25 cellular contexts compared by ENCODE assay signal in genomic region chr5:87803352-87803751, GRCh38.
DNase-seq lines count a peak whose midpoint lies in the region; ATAC-seq, FAIRE-seq and TF ChIP-seq lines count a peak whose summit lies in the region.
"Had no signal": no experiment of that assay in that cellular context is flagged by ENCODE, and none has a peak within 500 bp of the region (broad histone marks: within the 10 kb centered on the region; RNA-seq: fewer than 3 reads in every experiment).

No MANE protein-coding gene starts in this region.

- FAIRE-seq in HepG2 (lab: Jason Lieb, UNC) (no peak), K562 (lab: Jason Lieb, UNC) (no peak), small intestine (lab: Jason Lieb, UNC) (no peak)
- FAIRE-seq: GM12878, GM12892, GM18507, GM19239 had no signal

- H3K4me1 ChIP-seq in HepG2 (ENCODE audit: insufficient read depth, low read length), result no peaks in the 10 kb centered on the region
- H3K4me1 ChIP-seq in right lobe of liver, result no peaks in the 10 kb centered on the region
- no peaks in the 10 kb centered on the region for H3K4me1 ChIP-seq in K562 (replicated peaks in 1 of 2; ENCODE audit: control insufficient read depth in 2 of 2, insufficient read depth in 2 of 2, low read length in 2 of 2)
- H3K4me1 ChIP-seq in small intestine (ENCODE audit: control insufficient read depth in 2 of 2, insufficient read depth in 1 of 2, low read depth in 1 of 2, low read length in 1 of 2), result no peaks in the 10 kb centered on the region
- H3K4me1 ChIP-seq: BE2C, BLaER1 had no signal

- TF ChIP-seq EP300 in HepG2 (IDR thresholded peaks at IDR 0.05; ENCODE audit: low read depth in 2 of 2, low read length in 2 of 2) (no peak), HepG2 (CRISPR knock-in tag; IDR thresholded peaks at IDR 0.05; ENCODE audit: borderline replicate concordance) (no peak), K562 (IDR thresholded peaks at IDR 0.05; ENCODE audit: low read length) (no peak)

- H3K9me3 ChIP-seq in HepG2 (ENCODE audit: low read length) (no peaks in the 10 kb centered on the region), right lobe of liver (no peaks in the 10 kb centered on the region), K562 (replicated peaks; ENCODE audit: control insufficient read depth, insufficient read depth, low read depth, low read length) (no peaks in the 10 kb centered on the region), small intestine (ENCODE audit: control insufficient read depth, low read depth) (no peaks in the 10 kb centered on the region)
- H3K9me3 ChIP-seq: BE2C, BLaER1 had no signal

- H3K27me3 ChIP-seq in HepG2 (ENCODE audit: control insufficient read depth in 1 of 2, insufficient read depth in 2 of 2, low read length in 2 of 2) (no peaks in the 10 kb centered on the region), right lobe of liver (no peaks in the 10 kb centered on the region), K562 (ENCODE audit: control insufficient read depth in 2 of 2, insufficient read depth in 2 of 2, low read length in 2 of 2) (no peaks in the 10 kb centered on the region), small intestine (ENCODE audit: control insufficient read depth in 2 of 2, insufficient read depth in 2 of 2, low read length in 2 of 2) (no peaks in the 10 kb centered on the region)
- H3K27me3 ChIP-seq: BE2C, BLaER1 had no signal

- DNase-seq in HepG2 (ENCODE audit: low spot score), result no peak
- DNase-seq in right lobe of liver, result no peak
- DNase-seq in K562 (ENCODE audit: extremely low read depth in 1 of 4, low spot score in 3 of 4), result no peak
- no peak for DNase-seq in small intestine
- DNase-seq: ACHN; BE2C; C1 segment of cervical spinal cord; CD4-positive, alpha-beta memory T cell; CD4-positive, CD25-positive, alpha-beta regulatory T cell; CD8-positive, alpha-beta memory T cell; COR-L47; DMS 273 treated with DMSO at 0.1 percent for 48 hours; DMS153; DMS53; DMS79; DND-41; EL; GDM1 had no signal

- POLR2A ChIA-PET in HepG2 (lab: Yijun Ruan, JAX) (no interaction called here), K562 (lab: Yijun Ruan, JAX) (interaction anchor here (0.6 kb wide), 1 partner anchor 891 kb away, joined by 3 read pairs; no protein-coding TSS in a partner anchor)

- TF ChIP-seq RAD21 in HepG2 (CRISPR knock-in tag; IDR thresholded peaks at IDR 0.05), result no peak
- no peak for TF ChIP-seq RAD21 in K562 (CRISPR knock-in tag; conservative IDR thresholded peaks at IDR 0.05 in 1 of 2, IDR thresholded peaks at IDR 0.05 in 1 of 2)

- intact Hi-C loops in HepG2 (cut with micrococcal nuclease; ENCODE audit: unreplicated experiment), result no loop called here
- intact Hi-C loops in right lobe of liver (cut with DNase I), result no loop called here
- intact Hi-C loops in K562 (cut with micrococcal nuclease), result no loop called here

- H3K27ac ChIP-seq in HepG2 (ENCODE audit: extremely low read length, insufficient read depth, low read length) (no peak overlapping the region), right lobe of liver (no peak overlapping the region), K562 (ENCODE audit: extremely low read depth, low read depth, low read length) (no peak overlapping the region), small intestine (ENCODE audit: low read depth in 1 of 2, low read length in 1 of 2) (no peak overlapping the region)
- H3K27ac ChIP-seq: 22Rv1, BLaER1 had no signal

- H3K9me1 ChIP-seq in K562 (ENCODE audit: control insufficient read depth, insufficient read depth, low read length), result no peaks in the 10 kb centered on the region

- no peak overlapping the region for H3K4me3 ChIP-seq in HepG2 (replicated peaks in 1 of 3; ENCODE audit: insufficient read depth in 1 of 3, low read depth in 2 of 3, low read length in 3 of 3)
- no peak overlapping the region for H3K4me3 ChIP-seq in right lobe of liver
- no peak overlapping the region for H3K4me3 ChIP-seq in K562
- no peak overlapping the region for H3K4me3 ChIP-seq in small intestine (ENCODE audit: low read depth in 1 of 2, low read length in 2 of 2)
- H3K4me3 ChIP-seq: BLaER1, GM12878 had no signal

- BruUV-seq in HepG2 (replicated peaks; lab: Mats Ljungman, UMichigan) (no TSS peak), K562 (replicated peaks; lab: Mats Ljungman, UMichigan) (no TSS peak)

- CTCF ChIA-PET in HepG2 (lab: Yijun Ruan, JAX; ENCODE audit: low intra/inter-chr PET ratio, low total read pairs) (no interaction called here), K562 (lab: Yijun Ruan, JAX; ENCODE audit: low intra/inter-chr PET ratio) (no interaction called here)

- no peak for TF ChIP-seq CTCF in HepG2 (CRISPR knock-in tag; IDR thresholded peaks at IDR 0.05)
- no peak for TF ChIP-seq CTCF in right lobe of liver (IDR thresholded peaks at IDR 0.05)
- no peak for TF ChIP-seq CTCF in K562 (IDR thresholded peaks at IDR 0.05 in 2 of 3, conservative IDR thresholded peaks at IDR 0.05 in 1 of 3; ENCODE audit: insufficient read depth in 2 of 3, low read depth in 1 of 3, low read length in 3 of 3)

- H3K4me2 ChIP-seq in HepG2 (ENCODE audit: low read depth, low read length), result no peak overlapping the region
- H3K4me2 ChIP-seq in K562 (ENCODE audit: insufficient read depth, low read length), result no peak overlapping the region
- H3K4me2 ChIP-seq: BLaER1 had no signal

- TF ChIP-seq POLR2A in HepG2 (IDR thresholded peaks at IDR 0.05; ENCODE audit: insufficient read depth in 1 of 2, low read depth in 2 of 2, low read length in 2 of 2) (no peak), right lobe of liver (IDR thresholded peaks at IDR 0.05) (no peak), K562 (conservative IDR thresholded peaks at IDR 0.05) (no peak)

- H3K79me2 ChIP-seq in HepG2 (ENCODE audit: insufficient read depth, low read length) (no peaks in the 10 kb centered on the region), K562 (ENCODE audit: control insufficient read depth, insufficient read depth, low read length) (no peaks in the 10 kb centered on the region)

- H3K9ac ChIP-seq in HepG2 (ENCODE audit: insufficient read depth, low read depth, low read length) (no peak overlapping the region), K562 (ENCODE audit: insufficient read depth in 1 of 2, low read depth in 2 of 2, low read length in 2 of 2) (no peak overlapping the region)
- H3K9ac ChIP-seq: BLaER1 had no signal

- H2AFZ ChIP-seq in HepG2 (ENCODE audit: low read length), result no peak overlapping the region
- no peak overlapping the region for H2AFZ ChIP-seq in K562 (ENCODE audit: low read depth, low read length)

- no peaks in the 10 kb centered on the region for H3K36me3 ChIP-seq in HepG2 (replicated peaks in 1 of 2; ENCODE audit: control insufficient read depth in 1 of 2, insufficient read depth in 2 of 2, low read length in 2 of 2)
- H3K36me3 ChIP-seq in right lobe of liver, result no peaks in the 10 kb centered on the region
- no peaks in the 10 kb centered on the region for H3K36me3 ChIP-seq in K562 (ENCODE audit: control insufficient read depth, insufficient read depth, low read length)
- H3K36me3 ChIP-seq in small intestine (ENCODE audit: control insufficient read depth in 2 of 2, insufficient read depth in 2 of 2, low read length in 2 of 2), result no peaks in the 10 kb centered on the region
- H3K36me3 ChIP-seq: BE2C, BLaER1 had no signal

- ATAC-seq in HepG2, result no peak
- ATAC-seq in right lobe of liver, result no peak
- no peak for ATAC-seq in K562
- no peak for ATAC-seq in HG02852 (IDR thresholded peaks at IDR 0.05; ENCODE audit: unreplicated experiment)
- ATAC-seq: GM12878 had no signal

- H4K20me1 ChIP-seq in HepG2 (ENCODE audit: insufficient read depth, low read length) (no peaks in the 10 kb centered on the region), K562 (replicated peaks; ENCODE audit: control insufficient read depth, insufficient read depth, low read length) (no peaks in the 10 kb centered on the region)
- H4K20me1 ChIP-seq: BLaER1 had no signal

- in situ Hi-C loops in HepG2 (cut with HindIII; ENCODE audit: extremely low pct_ligation_motif_present, low pct_unique_long_range_greater_than_20kb) (no loop called here), K562 (cut with MboI) (no loop called here)

TF ChIP-seq in HepG2, 621 proteins besides CTCF, POLR2A, EP300 and RAD21:
- TF ChIP-seq MAFF (IDR thresholded peaks at IDR 0.05; ENCODE audit: low read depth, low read length) (peak; percentile 94), MAFK (conservative IDR thresholded peaks at IDR 0.05 in 1 of 2, IDR thresholded peaks at IDR 0.05 in 1 of 2; ENCODE audit: low read length in 2 of 2) (peak; percentile 92 to 97), ARNT (IDR thresholded peaks at IDR 0.05) (no peak), REL (CRISPR knock-in tag; conservative IDR thresholded peaks at IDR 0.05) (no peak)

TF ChIP-seq in K562, 482 proteins besides CTCF, POLR2A, EP300 and RAD21 (continues in another document):
- no peak for TF ChIP-seq CREB5 (CRISPR knock-in tag; IDR thresholded peaks at IDR 0.05)
- TF ChIP-seq FOXA1 (IDR thresholded peaks at IDR 0.05; ENCODE audit: borderline replicate concordance), result no peak
- TF ChIP-seq SETDB1 (IDR thresholded peaks at IDR 0.05; ENCODE audit: low read length), result no peak
- no peak for TF ChIP-seq PHF20 (IDR thresholded peaks at IDR 0.05; ENCODE audit: partially characterized antibody)
- TF ChIP-seq ZFP1 (CRISPR knock-in tag; IDR thresholded peaks at IDR 0.05), result no peak
- TF ChIP-seq HDAC3 (IDR thresholded peaks at IDR 0.05; ENCODE audit: borderline replicate concordance, partially characterized antibody), result no peak
- TF ChIP-seq CHD2 (IDR thresholded peaks at IDR 0.05; ENCODE audit: low read depth, low read length), result no peak
- TF ChIP-seq C11orf30 (IDR thresholded peaks at IDR 0.05; ENCODE audit: low read depth), result peak; percentile 66
- TF ChIP-seq MAFG (tag; conservative IDR thresholded peaks at IDR 0.05), result peak; percentile 70

Comparison
In these comparisons a context has a peak if more than half of its experiments do, and no peak if none do; other contexts are left out.
1. Of the 241 proteins assayed by ChIP-seq in both HepG2 and K562: peak only in HepG2: none; only in K562: MAFG; in both: MAFF and MAFK; in neither: 238.